In the genomic region with DNA sequence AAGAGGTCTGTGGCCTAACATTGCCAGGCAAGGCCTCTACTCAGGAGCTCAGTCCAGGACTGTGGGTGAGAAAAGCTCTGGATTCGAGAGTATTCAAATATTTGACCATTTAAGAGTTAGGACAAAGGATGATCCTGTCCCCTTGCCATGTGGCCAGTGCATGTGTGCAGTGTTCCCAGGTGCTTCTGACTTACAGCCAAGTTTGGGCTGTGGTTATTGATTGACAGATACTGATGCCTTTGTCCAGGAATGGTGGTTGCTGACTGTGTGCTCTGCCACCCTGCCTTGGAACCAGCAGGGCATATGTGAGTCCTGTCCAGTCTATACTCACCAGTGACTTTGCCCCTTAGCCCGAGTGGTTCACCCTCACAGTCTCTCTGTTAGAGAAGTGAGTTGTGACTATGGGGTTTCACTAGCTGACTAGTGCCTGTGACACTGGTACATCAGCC, we compare ENCODE assay signal across 19 cellular contexts. TPM values are rescaled to one million over a fixed set of nuclear protein-coding genes. Genes with fewer than 3 reads are reported as not detected.
A peak's percentile ranks its signal among the peaks of the same experiment; 100 is the strongest.
DNase-seq lines count a peak whose midpoint lies in the region; ATAC-seq, FAIRE-seq and TF ChIP-seq lines count a peak whose summit lies in the region.
"Had no signal": no experiment of that assay in that cellular context is flagged by ENCODE, and none has a peak within 500 bp of the region (broad histone marks: within the 10 kb centered on the region; RNA-seq: fewer than 3 reads in every experiment).

No MANE protein-coding gene starts in this region.

- peaks cover 17% of the 10 kb centered on the region for H3K4me1 Mint-ChIP-seq in glutamatergic neuron (ENCODE audit: low read depth, unreplicated experiment)
- peaks cover 6% of the 10 kb centered on the region for H3K4me1 Mint-ChIP-seq in activated CD8-positive, alpha-beta memory T cell treated with anti-CD3 and anti-CD28 coated beads, Interleukin-2, amount 10 ng/mL, durations not matched to agents 7 days and 5 days

- H3K9me3 Mint-ChIP-seq in glutamatergic neuron (ENCODE audit: unreplicated experiment): no peaks in the 10 kb centered on the region
- no peaks in the 10 kb centered on the region for H3K9me3 Mint-ChIP-seq in activated CD8-positive, alpha-beta memory T cell treated with anti-CD3 and anti-CD28 coated beads, Interleukin-2, amount 10 ng/mL, durations not matched to agents 7 days and 5 days (ENCODE audit: low read depth)
- H3K9me3 Mint-ChIP-seq: activated naive CD4-positive, alpha-beta T cell treated with anti-CD3 and anti-CD28 coated beads, Interleukin-2, amount 50 U/mL, for 24 hours; neural crest cell had no signal

- no peaks in the 10 kb centered on the region for H3K36me3 Mint-ChIP-seq in glutamatergic neuron (ENCODE audit: unreplicated experiment)
- H3K36me3 Mint-ChIP-seq in activated CD8-positive, alpha-beta memory T cell treated with anti-CD3 and anti-CD28 coated beads, Interleukin-2, amount 10 ng/mL, durations not matched to agents 7 days and 5 days: peaks cover 2% of the 10 kb centered on the region

- H3K4me2 ChIP-seq in KMS-11: peak overlapping the region; percentile 23; the same call in 1 of the 2 replicates

- peak overlapping the region; percentile 19; the same call in 1 of the 2 replicates for H2AFZ ChIP-seq in KMS-11 (ENCODE audit: low read depth)

- ATAC-seq in pancreas: peak; percentile 87 to 94 (median 90)
- no peak for ATAC-seq in activated CD8-positive, alpha-beta memory T cell treated with anti-CD3 and anti-CD28 coated beads, Interleukin-2, amount 10 ng/mL, durations not matched to agents 7 days and 5 days

- no peaks in the 10 kb centered on the region for H3K79me2 ChIP-seq in KMS-11 (ENCODE audit: insufficient read depth, low read depth)

- H3K4me3 Mint-ChIP-seq in glutamatergic neuron (ENCODE audit: unreplicated experiment): no peak overlapping the region
- H3K4me3 Mint-ChIP-seq in activated CD8-positive, alpha-beta memory T cell treated with anti-CD3 and anti-CD28 coated beads, Interleukin-2, amount 10 ng/mL, durations not matched to agents 7 days and 5 days: no peak overlapping the region
- H3K4me3 Mint-ChIP-seq: CD14-positive monocyte, neural crest cell had no signal

- H4K20me1 ChIP-seq in KMS-11 (ENCODE audit: insufficient read depth): no peaks in the 10 kb centered on the region

- no peak for FAIRE-seq in pancreas (lab: Jason Lieb, UNC)

- CTCF ChIA-PET in activated CD8-positive, alpha-beta memory T cell treated with anti-CD3 and anti-CD28 coated beads, Interleukin-2, amount 10 ng/mL, durations not matched to agents 7 days and 5 days (lab: Charles Lee): no interaction called here

- WGBS in pancreas, 2 donors: 20% methylated on average over 2 of the region's 2 CpGs

- H3K27ac Mint-ChIP-seq in glutamatergic neuron (ENCODE audit: unreplicated experiment): peak overlapping the region; percentile 8
- no peak overlapping the region for H3K27ac Mint-ChIP-seq in activated CD8-positive, alpha-beta memory T cell treated with anti-CD3 and anti-CD28 coated beads, Interleukin-2, amount 10 ng/mL, durations not matched to agents 7 days and 5 days

- no peaks in the 10 kb centered on the region for H3K27me3 Mint-ChIP-seq in glutamatergic neuron (ENCODE audit: unreplicated experiment)
- no peaks in the 10 kb centered on the region for H3K27me3 Mint-ChIP-seq in activated CD8-positive, alpha-beta memory T cell treated with anti-CD3 and anti-CD28 coated beads, Interleukin-2, amount 10 ng/mL, durations not matched to agents 7 days and 5 days
- H3K27me3 Mint-ChIP-seq: activated naive CD4-positive, alpha-beta T cell treated with anti-CD3 and anti-CD28 coated beads, Interleukin-2, amount 50 U/mL, for 24 hours had no signal

- no peaks in the 10 kb centered on the region for H3K9me3 ChIP-seq in pancreas

- no peak overlapping the region; the same call in 1 of the 2 replicates for H3K9ac ChIP-seq in KMS-11

- in situ Hi-C loops in ACHN (cut with HindIII; ENCODE audit: low pct_ligation_motif_present, low pct_unique_long_range_greater_than_20kb, low sequenced_read_pairs) (no loop called here), GM13976 (cut with MboI; ENCODE audit: low sequenced_read_pairs, unreplicated experiment) (no loop called here)

- H3K4me1 ChIP-seq in KMS-11 (ENCODE audit: low read depth, poor library complexity, severe bottlenecking) (peaks cover 42% of the 10 kb centered on the region), pancreas (peaks cover 18 to 33% (median 25%) of the 10 kb centered on the region in 3 donors)

- TF ChIP-seq CTCF in KMS-11 (conservative IDR thresholded peaks at IDR 0.05; ENCODE audit: low read depth, low read length): no peak
- TF ChIP-seq CTCF in glutamatergic neuron (IDR thresholded peaks at IDR 0.05; ENCODE audit: partially characterized antibody, unreplicated experiment): no peak
- no peak for TF ChIP-seq CTCF in pancreas (IDR thresholded peaks at IDR 0.05)
- no peak for TF ChIP-seq CTCF in GM13976 (IDR thresholded peaks at IDR 0.05; ENCODE audit: borderline replicate concordance, control extremely low read depth, extremely low read depth, insufficient read depth, missing control alignments)

- intact Hi-C loops in pancreas (cut with DNase I): no loop called here

- H3K4me3 ChIP-seq in KMS-11 (IDR thresholded peaks at IDR 0.05; ENCODE audit: insufficient read depth, low read depth, low read length) (no peak overlapping the region), pancreas (no peak overlapping the region)
- H3K4me3 ChIP-seq: SK-N-MC had no signal

- TF ChIP-seq POLR2A in erythroblast (IDR thresholded peaks at IDR 0.05; ENCODE audit: low read length): no peak

- H3K27me3 ChIP-seq in KMS-11 (ENCODE audit: insufficient read depth, low read depth): no peaks in the 10 kb centered on the region
- H3K27me3 ChIP-seq in pancreas: no peaks in the 10 kb centered on the region

- DNase-seq in ACHN (peak; percentile 17), glutamatergic neuron (no peak), pancreas (peak in 4 of 6 donors; percentile 47 to 69 (median 60)), NCI-H1092 (lab: John Stamatoyannopoulos, UW) (no peak), erythroblast (lab: John Stamatoyannopoulos, UW) (no peak), GM13976 (ENCODE audit: low spot score) (no peak)
- no peak for DNase-seq in activated CD8-positive, alpha-beta memory T cell treated with anti-CD3 and anti-CD28 coated beads, Interleukin-2, amount 10 ng/mL, durations not matched to agents 7 days and 5 days
- DNase-seq: activated CD4-positive, alpha-beta T cell treated with anti-CD3 and anti-CD28 coated beads for 4 hours; effector CD4-positive, alpha-beta T cell; hippocampal formation; MV-4-11; NCI-H526 treated with DMSO at 0.1 percent for 48 hours; stimulated activated CD4-positive, alpha-beta T cell treated with anti-CD3 and anti-CD28 coated beads, Interleukin-1b, Interleukin-23, amount 100 ng/mL, for 48 hours; stimulated activated naive CD4-positive, alpha-beta T cell had no signal

- H3K27ac ChIP-seq in KMS-11: peak overlapping the region; percentile 28; the same call in 1 of the 2 replicates
- H3K27ac ChIP-seq in pancreas: peak overlapping the region; percentile 0 to 70 (median 44)
- H3K27ac ChIP-seq: SK-N-MC had no signal

- H3K36me3 ChIP-seq in KMS-11 (ENCODE audit: insufficient read depth) (no peaks in the 10 kb centered on the region), pancreas (peaks cover 0 to 3% (median 0%) of the 10 kb centered on the region in 3 donors)

RNA-seq across cellular contexts. Expression of a gene that starts 51.9 kb away (rescaled TPM):
- total RNA-seq in glutamatergic neuron (ENCODE audit: unreplicated experiment): 34.4 TPM
- 10 to 100 TPM in 5 of 6 donors, 1 to 10 TPM in 1; 7.4 to 18.3 (median 12.0) TPM for total RNA-seq in pancreas
- polyA plus RNA-seq in pancreas: 1 to 10 TPM; 8.2 to 9.3 TPM
- total RNA-seq in activated CD8-positive, alpha-beta memory T cell treated with anti-CD3 and anti-CD28 coated beads, Interleukin-2, amount 10 ng/mL, durations not matched to agents 7 days and 5 days: 1 to 10 TPM; 8.1 to 9.3 TPM

RNA-seq across cellular contexts. Expression of a gene that starts 58.8 kb away (rescaled TPM):
- 213 TPM for total RNA-seq in glutamatergic neuron (ENCODE audit: unreplicated experiment)
- total RNA-seq in pancreas: 100 to 1,000 TPM in 2 of 6 donors, 10 to 100 TPM in 4; 50.5 to 119 (median 70.9) TPM
- 10 to 100 TPM; 51.1 to 73.0 TPM for polyA plus RNA-seq in pancreas
- 100 to 1,000 TPM; 501 to 600 TPM for total RNA-seq in activated CD8-positive, alpha-beta memory T cell treated with anti-CD3 and anti-CD28 coated beads, Interleukin-2, amount 10 ng/mL, durations not matched to agents 7 days and 5 days

Comparison
In these comparisons a context has a peak if more than half of its experiments do, and no peak if none do; other contexts are left out.
1. DNase-seq: peak in ACHN (single experiment) and pancreas (4 of 6); none in glutamatergic neuron (single experiment), NCI-H1092 (single experiment), activated CD8-positive, alpha-beta memory T cell treated with anti-CD3 and anti-CD28 coated beads, Interleukin-2, amount 10 ng/mL, durations not matched to agents 7 days and 5 days (single experiment), erythroblast (0 of 2) and GM13976 (single experiment).